2 cellular contexts compared by ENCODE assay signal in genomic region chr19:3793799-3794198, GRCh38.
TF ChIP-seq lines count a peak whose summit lies in the region.

No MANE protein-coding gene starts in this region.

TF ChIP-seq in HEK293, 187 proteins besides CTCF, POLR2A, EP300 and RAD21:
- TF ChIP-seq ZNF398 (tag by site-specific recombination; IDR thresholded peaks at IDR 0.05) (no peak), ZBTB7A (tag by site-specific recombination; IDR thresholded peaks at IDR 0.05; ENCODE audit: low read depth) (no peak), PATZ1 (tag by site-specific recombination; IDR thresholded peaks at IDR 0.05) (no peak), KLF16 (tag by site-specific recombination; IDR thresholded peaks at IDR 0.05) (no peak), ZNF623 (tag by site-specific recombination; IDR thresholded peaks at IDR 0.05) (peak; percentile 97), ZNF341 (tag by site-specific recombination; IDR thresholded peaks at IDR 0.05; ENCODE audit: low read depth) (no peak), ZNF610 (tag by site-specific recombination; IDR thresholded peaks at IDR 0.05; ENCODE audit: borderline replicate concordance) (no peak), ZNF324 (tag by site-specific recombination; IDR thresholded peaks at IDR 0.05) (no peak), ZNF394 (tag by site-specific recombination; IDR thresholded peaks at IDR 0.05; ENCODE audit: borderline replicate concordance) (peak; percentile 32; the same call in 1 of the 2 replicates), ZNF830 (tag by site-specific recombination; IDR thresholded peaks at IDR 0.05; ENCODE audit: low read depth) (no peak)
- TF ChIP-seq, protein P1, sequence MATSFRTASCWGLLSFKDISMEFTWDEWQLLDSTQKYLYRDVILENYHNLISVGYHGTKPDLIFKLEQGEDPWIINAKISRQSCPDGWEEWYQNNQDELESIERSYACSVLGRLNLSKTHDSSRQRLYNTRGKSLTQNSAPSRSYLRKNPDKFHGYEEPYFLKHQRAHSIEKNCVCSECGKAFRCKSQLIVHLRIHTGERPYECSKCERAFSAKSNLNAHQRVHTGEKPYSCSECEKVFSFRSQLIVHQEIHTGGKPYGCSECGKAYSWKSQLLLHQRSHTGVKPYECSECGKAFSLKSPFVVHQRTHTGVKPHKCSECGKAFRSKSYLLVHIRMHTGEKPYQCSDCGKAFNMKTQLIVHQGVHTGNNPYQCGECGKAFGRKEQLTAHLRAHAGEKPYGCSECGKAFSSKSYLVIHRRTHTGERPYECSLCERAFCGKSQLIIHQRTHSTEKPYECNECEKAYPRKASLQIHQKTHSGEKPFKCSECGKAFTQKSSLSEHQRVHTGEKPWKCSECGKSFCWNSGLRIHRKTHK (tag by site-specific recombination; IDR thresholded peaks at IDR 0.05) = no peak

TF ChIP-seq in K562, 482 proteins besides CTCF, POLR2A, EP300 and RAD21:
- TF ChIP-seq CEBPZ (IDR thresholded peaks at IDR 0.05; ENCODE audit: borderline replicate concordance, low read depth, low read length) = no peak
- TF ChIP-seq RBM25 (IDR thresholded peaks at IDR 0.05; ENCODE audit: low read depth, low read length, severe bottlenecking) = peak; percentile 80
- TF ChIP-seq TAL1 (IDR thresholded peaks at IDR 0.05) = no peak
- peak in 1 of 2 experiments; percentile 31; a peak in 1 of 4 replicates for TF ChIP-seq KDM1A (IDR thresholded peaks at IDR 0.05)
- TF ChIP-seq PTBP1 (IDR thresholded peaks at IDR 0.05; ENCODE audit: low read depth, low read length) = 0 out of 2 replicates have a peak, but pooled peaks have one; percentile 45
- 0 out of 4 replicates have a peak, but pooled peaks of 1 of the 2 experiments have one; percentile 25 for TF ChIP-seq RCOR1 (IDR thresholded peaks at IDR 0.05; ENCODE audit: borderline replicate concordance in 1 of 2, low read depth in 2 of 2, low read length in 2 of 2)
- peak; percentile 67; the same call in 1 of the 2 replicates for TF ChIP-seq BCOR (IDR thresholded peaks at IDR 0.05)
TF ChIP-seq in K562: peak in this region for 5.
